9 cellular contexts compared by ENCODE assay signal in the genomic region with DNA sequence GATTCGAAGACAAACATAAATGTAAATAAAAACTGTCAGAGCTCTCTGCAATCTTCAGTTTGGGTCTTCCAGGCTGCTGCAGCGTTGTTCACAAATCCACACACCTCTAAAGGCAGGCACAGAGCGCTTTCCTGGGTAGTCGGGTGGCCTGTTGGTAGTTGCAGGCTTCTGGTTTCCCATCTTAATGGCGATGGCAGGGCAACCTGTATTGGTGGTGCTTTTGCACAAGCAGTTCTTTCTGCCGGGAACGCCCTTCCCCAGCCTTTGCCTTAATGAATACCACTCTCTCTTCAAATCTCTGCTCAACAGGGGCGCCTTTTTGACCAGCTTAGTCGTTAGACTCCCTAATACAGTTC. TPM values are rescaled to one million over a fixed set of nuclear protein-coding genes. Genes with fewer than 3 reads are reported as not detected.
A peak's percentile ranks its signal among the peaks of the same experiment; 100 is the strongest.
DNase-seq lines count a peak whose midpoint lies in the region; ATAC-seq and TF ChIP-seq lines count a peak whose summit lies in the region.
"Had no signal": no experiment of that assay in that cellular context is flagged by ENCODE, and none has a peak within 500 bp of the region (broad histone marks: within the 10 kb centered on the region; RNA-seq: fewer than 3 reads in every experiment).

No MANE protein-coding gene starts in this region.

- TF ChIP-seq CTCF in lower leg skin (IDR thresholded peaks at IDR 0.05): no peak

- no peak for TF ChIP-seq POLR2A in lower leg skin (IDR thresholded peaks at IDR 0.05)

- no peak for ATAC-seq in HG02885 (IDR thresholded peaks at IDR 0.05; ENCODE audit: poor library complexity, unreplicated experiment)

- H3K4me3 ChIP-seq in lower leg skin (ENCODE audit: low read depth, poor library complexity, severe bottlenecking): no peak overlapping the region

- DNase-seq in GM03348 (ENCODE audit: low spot score): peak; percentile 27
- peak; percentile 30 for DNase-seq in MV-4-11 (lab: John Stamatoyannopoulos, UW)
- DNase-seq in iPS-NIHi11 (ENCODE audit: low spot score): peak; percentile 33
- DNase-seq in stimulated activated CD8-positive, alpha-beta memory T cell treated with anti-CD3 and anti-CD28 coated beads, Interleukin-4, amount 100 ng/mL, for 48 hours: peak; percentile 33
- no peak for DNase-seq in OCI-M2 (lab: John Stamatoyannopoulos, UW; ENCODE audit: unreplicated experiment)
- no peak for DNase-seq in lower leg skin (ENCODE audit: low spot score in 2 of 2)

- WGBS in lower leg skin, 2 donors: 21 to 30% methylated on average over 8 to 9 of the region's 9 CpGs

- intact Hi-C loops in lower leg skin (cut with DNase I; ENCODE audit: low total_unique reads): loop anchor here (1.0 kb wide), 1 partner anchor 44 kb away; no protein-coding TSS in a partner anchor

- H3K27ac ChIP-seq in angular gyrus (ENCODE audit: low read depth, low read length): peak overlapping the region; percentile 93

RNA-seq across cellular contexts. Expression of a gene that starts 0.7 kb away (rescaled TPM):
- total RNA-seq in lower leg skin: 10 to 100 TPM in 3 of 4 donors, 1 to 10 TPM in 1; 8.5 to 17.2 (median 12.7) TPM

RNA-seq across cellular contexts. Expression of a gene that starts 31.2 kb away (rescaled TPM):
- total RNA-seq in lower leg skin: 10 to 100 TPM in 1 of 4 donors, 1 to 10 TPM in 3; 1.8 to 13.6 (median 5.3) TPM
- total RNA-seq: T-helper 1 cell treated with Interleukin-12 subunit alpha and Interleukin-12 subunit beta and Interleukin-4 antibody, amounts not matched to agents 30 ng/mL and 1 ng/mL, for 36 hours had no signal

Comparison
In these comparisons a context has a peak if more than half of its experiments do, and no peak if none do; other contexts are left out.
1. DNase-seq: peak in GM03348 (single experiment), MV-4-11 (single experiment), iPS-NIHi11 (single experiment) and stimulated activated CD8-positive, alpha-beta memory T cell treated with anti-CD3 and anti-CD28 coated beads, Interleukin-4, amount 100 ng/mL, for 48 hours (single experiment); none in OCI-M2 (single experiment) and lower leg skin (0 of 2).